Comparison of ENCODE assay signal across 1 cellular context in genomic region chr1:114118351-114118990, GRCh38.
A peak's percentile ranks its signal among the peaks of the same experiment; 100 is the strongest.
TF ChIP-seq lines count a peak whose summit lies in the region.

No MANE protein-coding gene starts in this region.

TF ChIP-seq in H1, 55 proteins besides CTCF, POLR2A, EP300 and RAD21:
- TF ChIP-seq SIN3A (conservative IDR thresholded peaks at IDR 0.05 in 1 of 2, IDR thresholded peaks at IDR 0.05 in 1 of 2; ENCODE audit: low read depth in 1 of 2, low read length in 2 of 2) (0 out of 4 replicates have a peak, but pooled peaks of 1 of the 2 experiments have one; percentile 33), EGR1 (IDR thresholded peaks at IDR 0.05; ENCODE audit: borderline replicate concordance, low read depth, low read length) (peak; percentile 17; the same call in 1 of the 2 replicates), CHD7 (IDR thresholded peaks at IDR 0.05; ENCODE audit: insufficient replicate concordance, low read length) (no peak)
